ENCODE assay signal across 8 cellular contexts in genomic region chr9:129550977-129551376, GRCh38.
DNase-seq lines count a peak whose midpoint lies in the region; ATAC-seq and TF ChIP-seq lines count a peak whose summit lies in the region.
"Not testable (repeated sequence)": the region's sequence is repeated elsewhere in the genome, so short reads cannot be mapped to it uniquely, and the experiment has no call there.

No MANE protein-coding gene starts in this region.

- not testable (repeated sequence) for H3K4me1 ChIP-seq in H9 (ENCODE audit: insufficient read depth, low read length)
- H3K4me1 ChIP-seq in tibial artery = peaks cover 0 to 41% (median 27%) of the 10 kb centered on the region in 4 donors

- H3K27me3 ChIP-seq in H9 (ENCODE audit: insufficient read depth, low read length); tibial artery: not testable (repeated sequence)

- not testable (repeated sequence) for H3K27ac ChIP-seq in H9 (ENCODE audit: insufficient read length, low read depth, low read length)
- peak overlapping the region; percentile 91 to 95 for H3K27ac ChIP-seq in tibial artery

- intact Hi-C loops in activated CD8-positive, alpha-beta T cell treated with anti-CD3 and anti-CD28 coated beads for 36 hours (cut with micrococcal nuclease); cardiac septum (cut with DNase I); tibial artery (cut with DNase I; ENCODE audit: low total_unique reads): not testable (repeated sequence)

- not testable (repeated sequence) for H3K9me3 ChIP-seq in H9 (ENCODE audit: control insufficient read depth, low read depth, low read length); tibial artery

- ATAC-seq in activated CD8-positive, alpha-beta T cell treated with anti-CD3 and anti-CD28 coated beads for 36 hours; natural killer cell treated with Interleukin-12 subunit alpha and Interleukin-12 subunit beta and Interleukin-15 and Interleukin-18, amount 100 ng/mL, for 72 hours: not testable (repeated sequence)

- WGBS in H9 (ENCODE audit: extremely low coverage, insufficient read length, low lambda C conversion rate) = no CpG with 5 or more reads among the region's 11 CpGs

- H3K23me2 ChIP-seq in H9 (ENCODE audit: insufficient read length, low read depth, low read length, poor library complexity, severe bottlenecking) = not testable (repeated sequence)

- not testable (repeated sequence) for H2BK20ac ChIP-seq in H9 (ENCODE audit: low read depth, low read length, poor library complexity, severe bottlenecking)

- H2BK12ac ChIP-seq in H9 (ENCODE audit: insufficient read length, low read depth, low read length) = not testable (repeated sequence)

- CTCF ChIA-PET in activated CD8-positive, alpha-beta T cell treated with anti-CD3 and anti-CD28 coated beads for 36 hours (lab: Charles Lee) = not testable (repeated sequence)

- not testable (repeated sequence) for H3K23ac ChIP-seq in H9 (ENCODE audit: insufficient read length, low read depth, low read length)

- H3K4me1 Mint-ChIP-seq in H9 = peaks cover 16 to 29% of the 10 kb centered on the region in 2 experiments
- H3K4me1 Mint-ChIP-seq in activated CD8-positive, alpha-beta T cell treated with anti-CD3 and anti-CD28 coated beads for 36 hours (ENCODE audit: low read depth); activated naive CD8-positive, alpha-beta T cell (ENCODE audit: low read depth); natural killer cell treated with Interleukin-12 subunit alpha and Interleukin-12 subunit beta and Interleukin-15 and Interleukin-18, amount 100 ng/mL, for 72 hours (ENCODE audit: low read depth in 2 of 2): not testable (repeated sequence)
- peaks cover 16% of the 10 kb centered on the region for H3K4me1 Mint-ChIP-seq in chondrocyte (ENCODE audit: low read depth)
- H3K4me1 Mint-ChIP-seq in progenitor cell of endocrine pancreas (ENCODE audit: low read depth) = peaks cover 20% of the 10 kb centered on the region

- H3K4me3 ChIP-seq in tibial artery = not testable (repeated sequence)

- H3K14ac ChIP-seq in H9 (ENCODE audit: insufficient read depth, low read length) = not testable (repeated sequence)

- not testable (repeated sequence) for H2AK5ac ChIP-seq in H9 (ENCODE audit: insufficient read length, low read length)

- H2BK15ac ChIP-seq in H9 (ENCODE audit: low read depth, low read length) = not testable (repeated sequence)

- H3T11ph ChIP-seq in H9 (ENCODE audit: low read length) = not testable (repeated sequence)

- DNase-seq in H9; activated CD8-positive, alpha-beta T cell treated with anti-CD3 and anti-CD28 coated beads for 36 hours; natural killer cell treated with Interleukin-12 subunit alpha and Interleukin-12 subunit beta and Interleukin-15 and Interleukin-18, amount 100 ng/mL, for 72 hours (ENCODE audit: low spot score); progenitor cell of endocrine pancreas (ENCODE audit: low spot score, unreplicated experiment); tibial artery: not testable (repeated sequence)
- DNase-seq in chondrocyte (ENCODE audit: low spot score) (peak; percentile 24), cardiac septum (ENCODE audit: low spot score) (peak; percentile 2)

- H2AFZ ChIP-seq in H9 (ENCODE audit: low read length) = not testable (repeated sequence)

- POLR2A ChIA-PET in activated CD8-positive, alpha-beta T cell treated with anti-CD3 and anti-CD28 coated beads for 36 hours (lab: Charles Lee) = not testable (repeated sequence)

- not testable (repeated sequence) for H3K9me3 Mint-ChIP-seq in H9; activated CD8-positive, alpha-beta T cell treated with anti-CD3 and anti-CD28 coated beads for 36 hours; activated naive CD8-positive, alpha-beta T cell (ENCODE audit: low read depth); chondrocyte (ENCODE audit: low read depth); natural killer cell treated with Interleukin-12 subunit alpha and Interleukin-12 subunit beta and Interleukin-15 and Interleukin-18, amount 100 ng/mL, for 72 hours; progenitor cell of endocrine pancreas (ENCODE audit: low read depth)

- H3K79me1 ChIP-seq in H9 (ENCODE audit: insufficient read depth, low read depth, low read length, poor library complexity, severe bottlenecking) = not testable (repeated sequence)

- not testable (repeated sequence) for H3K36me3 ChIP-seq in tibial artery

- not testable (repeated sequence) for H3K27ac Mint-ChIP-seq in H9; activated CD8-positive, alpha-beta T cell treated with anti-CD3 and anti-CD28 coated beads for 36 hours; activated naive CD8-positive, alpha-beta T cell; chondrocyte (ENCODE audit: unreplicated experiment); natural killer cell treated with Interleukin-12 subunit alpha and Interleukin-12 subunit beta and Interleukin-15 and Interleukin-18, amount 100 ng/mL, for 72 hours
- peak overlapping the region; percentile 91 for H3K27ac Mint-ChIP-seq in progenitor cell of endocrine pancreas

- not testable (repeated sequence) for H4K91ac ChIP-seq in H9 (ENCODE audit: insufficient read length, low read depth, low read length)

- not testable (repeated sequence) for H3K36me3 Mint-ChIP-seq in H9 (ENCODE audit: insufficient read depth in 1 of 3, low read depth in 3 of 3); activated CD8-positive, alpha-beta T cell treated with anti-CD3 and anti-CD28 coated beads for 36 hours (ENCODE audit: low read depth); activated naive CD8-positive, alpha-beta T cell; chondrocyte (ENCODE audit: low read depth); natural killer cell treated with Interleukin-12 subunit alpha and Interleukin-12 subunit beta and Interleukin-15 and Interleukin-18, amount 100 ng/mL, for 72 hours; progenitor cell of endocrine pancreas (ENCODE audit: insufficient read depth)

- not testable (repeated sequence) for H3K56ac ChIP-seq in H9 (ENCODE audit: insufficient read length, low read depth, low read length)

- not testable (repeated sequence) for H3K9ac ChIP-seq in H9 (ENCODE audit: extremely low read depth, insufficient read length, low read length)

- not testable (repeated sequence) for H2BK5ac ChIP-seq in H9 (ENCODE audit: insufficient read length, low read length)

- H3K4me2 ChIP-seq in H9 (ENCODE audit: insufficient read depth, insufficient read length, low read length) = not testable (repeated sequence)

- not testable (repeated sequence) for H3K79me2 ChIP-seq in H9 (ENCODE audit: insufficient read depth, low read length)

- H4K5ac ChIP-seq in H9 (ENCODE audit: insufficient read length, low read depth, low read length) = not testable (repeated sequence)

- H3K4ac ChIP-seq in H9 (ENCODE audit: low read depth, low read length) = not testable (repeated sequence)

- not testable (repeated sequence) for H4K20me1 ChIP-seq in H9 (ENCODE audit: control insufficient read depth, insufficient read depth, insufficient read length)

- peaks cover 66% of the 10 kb centered on the region for H3K27me3 Mint-ChIP-seq in H9 (ENCODE audit: low read depth)
- peaks cover 26% of the 10 kb centered on the region for H3K27me3 Mint-ChIP-seq in activated CD8-positive, alpha-beta T cell treated with anti-CD3 and anti-CD28 coated beads for 36 hours
- H3K27me3 Mint-ChIP-seq in activated naive CD8-positive, alpha-beta T cell; chondrocyte (ENCODE audit: low read depth); progenitor cell of endocrine pancreas: not testable (repeated sequence)
- H3K27me3 Mint-ChIP-seq in natural killer cell treated with Interleukin-12 subunit alpha and Interleukin-12 subunit beta and Interleukin-15 and Interleukin-18, amount 100 ng/mL, for 72 hours = peaks cover 13 to 21% of the 10 kb centered on the region in 2 donors

- H3K18ac ChIP-seq in H9 (ENCODE audit: insufficient read length, low read depth, low read length) = not testable (repeated sequence)

- not testable (repeated sequence) for TF ChIP-seq CTCF in H9 (conservative IDR thresholded peaks at IDR 0.05); activated CD8-positive, alpha-beta T cell treated with anti-CD3 and anti-CD28 coated beads for 36 hours (IDR thresholded peaks at IDR 0.05); chondrocyte (IDR thresholded peaks at IDR 0.05); progenitor cell of endocrine pancreas (IDR thresholded peaks at IDR 0.05; ENCODE audit: unreplicated experiment); tibial artery (IDR thresholded peaks at IDR 0.05)

- H3K4me3 Mint-ChIP-seq in H9 (peak overlapping the region; percentile 64 to 83; a peak in 4 of 5 replicates), chondrocyte (ENCODE audit: unreplicated experiment) (peak overlapping the region; percentile 71), progenitor cell of endocrine pancreas (ENCODE audit: low read depth) (peak overlapping the region; percentile 82)
- peak overlapping the region; percentile 60 for H3K4me3 Mint-ChIP-seq in activated CD8-positive, alpha-beta T cell treated with anti-CD3 and anti-CD28 coated beads for 36 hours
- peak overlapping the region; percentile 75 for H3K4me3 Mint-ChIP-seq in activated naive CD8-positive, alpha-beta T cell
- H3K4me3 Mint-ChIP-seq in natural killer cell treated with Interleukin-12 subunit alpha and Interleukin-12 subunit beta and Interleukin-15 and Interleukin-18, amount 100 ng/mL, for 72 hours = peak overlapping the region; percentile 58

- H2BK120ac ChIP-seq in H9 (ENCODE audit: low read depth, low read length, poor library complexity, severe bottlenecking) = not testable (repeated sequence)

- H4K8ac ChIP-seq in H9 (replicated peaks; ENCODE audit: insufficient read length, low read depth, low read length) = not testable (repeated sequence)
